19 cellular contexts compared by ENCODE assay signal in genomic region chr9:99027414-99027813, GRCh38.
"Had no signal": no experiment of that assay in that cellular context is flagged by ENCODE, and none has a peak within 500 bp of the region (broad histone marks: within the 10 kb centered on the region; RNA-seq: fewer than 3 reads in every experiment).

No MANE protein-coding gene starts in this region.

- H3K27me3 Mint-ChIP-seq: stimulated activated naive CD8-positive, alpha-beta T cell treated with anti-CD3 and anti-CD28 coated beads, Interleukin-15, amount 100 ng/mL, for 72 hours had no signal

- H3K4me3 Mint-ChIP-seq: stimulated activated naive B cell treated with anti-CD40 and anti-IgM and Interleukin-4, amounts not matched to agents 10 μg/mL and 1 μg/mL and 100 μg/mL, for 72 hours; stimulated activated naive CD8-positive, alpha-beta T cell treated with anti-CD3 and anti-CD28 coated beads, Interleukin-15, amount 100 ng/mL, for 72 hours had no signal

- H3K27me3 ChIP-seq: colonic mucosa, sigmoid colon, testis, tibial nerve, upper lobe of right lung had no signal

- H3K27ac Mint-ChIP-seq: stimulated activated naive B cell treated with anti-CD40 and anti-IgM and Interleukin-4, amounts not matched to agents 10 μg/mL and 1 μg/mL and 100 μg/mL, for 72 hours; stimulated activated naive CD8-positive, alpha-beta T cell treated with anti-CD3 and anti-CD28 coated beads, Interleukin-15, amount 100 ng/mL, for 72 hours had no signal

- DNase-seq: colonic mucosa; effector CD4-positive, alpha-beta T cell; foreskin melanocyte; heart left ventricle; hippocampal formation; kidney glomerular epithelial cell; mammary epithelial cell; naive thymus-derived CD8-positive, alpha-beta T cell; psoas muscle; sigmoid colon; stimulated activated CD4-positive, alpha-beta T cell treated with anti-CD3 and anti-CD28 coated beads, Interleukin-2, amount 100 ng/mL, for 24 hours; stimulated activated CD4-positive, alpha-beta T cell treated with anti-CD3 and anti-CD28 coated beads, Interleukin-4, amount 100 ng/mL, for 4 hours; stimulated activated naive B cell treated with anti-CD40 and anti-IgM and Interleukin-4, amounts not matched to agents 10 μg/mL and 1 μg/mL and 100 μg/mL, for 72 hours; stimulated activated naive CD8-positive, alpha-beta T cell treated with anti-CD3 and anti-CD28 coated beads, Interleukin-15, amount 100 ng/mL, for 72 hours; testis; upper lobe of right lung had no signal

- H3K9me3 ChIP-seq: colonic mucosa, heart left ventricle, neutrophil, psoas muscle, sigmoid colon, testis, tibial nerve, upper lobe of right lung had no signal

- H3K9me3 Mint-ChIP-seq: naive thymus-derived CD8-positive, alpha-beta T cell; stimulated activated naive B cell treated with anti-CD40 and anti-IgM and Interleukin-4, amounts not matched to agents 10 μg/mL and 1 μg/mL and 100 μg/mL, for 72 hours; stimulated activated naive CD8-positive, alpha-beta T cell treated with anti-CD3 and anti-CD28 coated beads, Interleukin-15, amount 100 ng/mL, for 72 hours had no signal

- ATAC-seq: heart left ventricle; left lobe of liver; psoas muscle; stimulated activated naive B cell treated with anti-CD40 and anti-IgM and Interleukin-4, amounts not matched to agents 10 μg/mL and 1 μg/mL and 100 μg/mL, for 72 hours; stimulated activated naive CD8-positive, alpha-beta T cell treated with anti-CD3 and anti-CD28 coated beads, Interleukin-15, amount 100 ng/mL, for 72 hours; upper lobe of right lung had no signal

- H3K36me3 Mint-ChIP-seq: naive thymus-derived CD8-positive, alpha-beta T cell; stimulated activated naive B cell treated with anti-CD40 and anti-IgM and Interleukin-4, amounts not matched to agents 10 μg/mL and 1 μg/mL and 100 μg/mL, for 72 hours had no signal

- H3K27ac ChIP-seq: colonic mucosa, heart left ventricle, neutrophil, psoas muscle, testis, tibial nerve, upper lobe of right lung had no signal
